In genomic region chr10:86060386-86061280, GRCh38 we compare ENCODE assay signal across 27 cellular contexts.
"Had no signal": no experiment of that assay in that cellular context is flagged by ENCODE, and none has a peak within 500 bp of the region (broad histone marks: within the 10 kb centered on the region; RNA-seq: fewer than 3 reads in every experiment).

No MANE protein-coding gene starts in this region.

- H3K27ac ChIP-seq: cardiac muscle cell, epithelial cell of prostate, gastrocnemius medialis, left ventricle myocardium inferior, lower lobe of right lung, neural progenitor cell, psoas muscle, sigmoid colon, thoracic aorta, tibial nerve, upper lobe of left lung had no signal

- ATAC-seq: esophagus mucosa; gastrocnemius medialis; left colon; lower lobe of right lung; mucosa of descending colon; psoas muscle; right cardiac atrium; stimulated activated effector memory CD8-positive, alpha-beta T cell treated with anti-CD3 and anti-CD28 coated beads, Interleukin-12 subunit alpha, Interleukin-12 subunit beta, amount 100 ng/mL, for 72 hours had no signal

- H3K4me1 ChIP-seq: gastrocnemius medialis, lower lobe of right lung, psoas muscle, sigmoid colon, tibial nerve, upper lobe of left lung had no signal

- H3K36me3 Mint-ChIP-seq: naive B cell; neural progenitor cell; stimulated activated effector memory CD8-positive, alpha-beta T cell treated with anti-CD3 and anti-CD28 coated beads, Interleukin-12 subunit alpha, Interleukin-12 subunit beta, amount 100 ng/mL, for 72 hours had no signal

- H3K4me3 ChIP-seq: cardiac muscle cell, dorsolateral prefrontal cortex, gastrocnemius medialis, left ventricle myocardium inferior, lower lobe of right lung, mucosa of descending colon, neural progenitor cell, psoas muscle, sigmoid colon, thoracic aorta, tibial nerve, upper lobe of left lung had no signal

- H3K27me3 ChIP-seq: cardiac muscle cell, dorsolateral prefrontal cortex, neural progenitor cell, sigmoid colon, tibial nerve, upper lobe of left lung had no signal

- H3K27ac Mint-ChIP-seq: endodermal cell; naive B cell; nephron; neural progenitor cell; stimulated activated effector memory CD8-positive, alpha-beta T cell treated with anti-CD3 and anti-CD28 coated beads, Interleukin-12 subunit alpha, Interleukin-12 subunit beta, amount 100 ng/mL, for 72 hours had no signal

- H3K9me3 ChIP-seq: gastrocnemius medialis, left ventricle myocardium inferior, lower lobe of right lung, mucosa of descending colon, psoas muscle, sigmoid colon, thoracic aorta, tibial nerve, upper lobe of left lung had no signal

- H3K4me1 Mint-ChIP-seq: endodermal cell; naive B cell; nephron; stimulated activated effector memory CD8-positive, alpha-beta T cell treated with anti-CD3 and anti-CD28 coated beads, Interleukin-12 subunit alpha, Interleukin-12 subunit beta, amount 100 ng/mL, for 72 hours had no signal

- H3K36me3 ChIP-seq: cardiac muscle cell, gastrocnemius medialis, left ventricle myocardium inferior, lower lobe of right lung, neural progenitor cell, sigmoid colon, thoracic aorta, tibial nerve, upper lobe of left lung had no signal

- H3K9me3 Mint-ChIP-seq: nephron; neural progenitor cell; stimulated activated effector memory CD8-positive, alpha-beta T cell treated with anti-CD3 and anti-CD28 coated beads, Interleukin-12 subunit alpha, Interleukin-12 subunit beta, amount 100 ng/mL, for 72 hours had no signal

- H3K4me3 Mint-ChIP-seq: endodermal cell; nephron; neural progenitor cell; stimulated activated effector memory CD8-positive, alpha-beta T cell treated with anti-CD3 and anti-CD28 coated beads, Interleukin-12 subunit alpha, Interleukin-12 subunit beta, amount 100 ng/mL, for 72 hours had no signal

- DNase-seq: effector CD8-positive, alpha-beta T cell; endodermal cell; foreskin fibroblast; gastrocnemius medialis; left colon; left ventricle myocardium inferior; lower lobe of right lung; mucosa of descending colon; naive B cell; nucleus accumbens; psoas muscle; right cardiac atrium; sigmoid colon; stimulated activated CD4-positive, alpha-beta T cell treated with anti-CD3 and anti-CD28 coated beads, Interleukin-2, amount 100 ng/mL, for 24 hours; stimulated activated CD4-positive, alpha-beta T cell treated with anti-CD3 and anti-CD28 coated beads, Interleukin-4, amount 100 ng/mL, for 24 hours; stimulated activated naive CD4-positive, alpha-beta T cell treated with Interleukin-2 at 50 U/mL for 16 hours; substantia nigra had no signal
